In genomic region chr4:13933163-13933562, GRCh38 we compare ENCODE assay signal across 1 cellular context.
TF ChIP-seq lines count a peak whose summit lies in the region.

No MANE protein-coding gene starts in this region.

TF ChIP-seq in GM23338, 12 proteins besides CTCF, POLR2A, EP300 and RAD21 (continued from another document):
- TF ChIP-seq EZH2 (IDR thresholded peaks at IDR 0.05; ENCODE audit: low read depth, unreplicated experiment) (no peak), REST (IDR thresholded peaks at IDR 0.05; ENCODE audit: unreplicated experiment) (no peak), NANOG (IDR thresholded peaks at IDR 0.05; ENCODE audit: borderline replicate concordance) (no peak), JUNB (IDR thresholded peaks at IDR 0.05; ENCODE audit: unreplicated experiment) (no peak), EZH2phosphoT487 (IDR thresholded peaks at IDR 0.05; ENCODE audit: unreplicated experiment) (no peak), STAT1 (IDR thresholded peaks at IDR 0.05; ENCODE audit: unreplicated experiment) (no peak), ZNF114 (CRISPR knock-in tag; IDR thresholded peaks at IDR 0.05) (no peak)
